7 cellular contexts compared by ENCODE assay signal in the genomic region with DNA sequence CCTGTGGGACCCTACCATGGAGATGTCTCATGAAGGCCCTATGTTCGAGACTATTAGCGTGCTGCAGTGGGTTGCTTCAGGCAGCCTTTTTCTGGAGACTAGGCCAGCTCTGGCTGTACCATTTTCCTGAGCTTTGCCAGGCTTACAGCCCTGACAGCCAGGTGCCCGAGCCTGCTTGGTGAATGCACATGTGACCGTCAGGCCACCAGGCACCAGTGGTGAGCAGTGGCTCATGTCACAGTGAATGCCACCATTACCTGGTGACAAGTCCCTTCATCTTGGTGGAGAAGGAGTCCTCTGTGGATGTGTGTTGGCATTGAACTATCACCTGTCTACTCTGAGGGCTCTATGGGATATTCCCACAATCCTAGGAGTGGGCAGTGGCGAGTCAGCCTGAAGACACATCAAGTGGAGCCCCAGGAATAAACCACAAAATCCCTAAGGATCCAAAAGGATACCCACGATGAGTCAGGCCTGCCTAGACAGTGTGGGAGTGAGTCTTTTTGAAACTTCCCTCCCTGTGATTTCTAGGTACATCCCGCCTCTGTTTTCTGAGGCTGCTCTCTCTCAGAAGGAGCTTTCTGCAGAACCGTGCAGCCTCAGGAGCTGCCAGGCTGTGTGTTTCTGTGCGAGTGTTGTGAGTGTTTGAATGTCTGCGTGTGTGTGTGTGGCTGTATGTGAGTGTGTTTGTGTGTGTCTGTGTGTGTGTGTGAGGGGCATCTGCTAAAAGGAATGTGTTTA.
DNase-seq lines count a peak whose midpoint lies in the region; TF ChIP-seq lines count a peak whose summit lies in the region.
"Not testable (repeated sequence)": the region's sequence is repeated elsewhere in the genome, so short reads cannot be mapped to it uniquely, and the experiment has no call there.

No MANE protein-coding gene starts in this region.

- not testable (repeated sequence) for H3K9me3 ChIP-seq in HEK293 (ENCODE audit: control insufficient read depth, insufficient read depth, low read depth, low read length)

- not testable (repeated sequence) for H3K36me3 ChIP-seq in HEK293 (ENCODE audit: control insufficient read depth in 2 of 2, insufficient read depth in 1 of 2, low read length in 2 of 2)

- H3K4me1 ChIP-seq in HEK293 (ENCODE audit: control insufficient read depth, insufficient read depth, low read length) = not testable (repeated sequence)

- TF ChIP-seq CTCF in HEK293 (tag by site-specific recombination; IDR thresholded peaks at IDR 0.05); fibroblast of mammary gland (conservative IDR thresholded peaks at IDR 0.05; ENCODE audit: control insufficient read depth, insufficient read depth, low read depth, low read length): not testable (repeated sequence)

- POLR2A ChIA-PET in HEK293 (lab: Yijun Ruan, JAX) = not testable (repeated sequence)

- DNase-seq in Daoy (ENCODE audit: low read depth) (peak; percentile 5), RPMI7951 (ENCODE audit: low read depth) (peak; percentile 38), fibroblast of mammary gland (ENCODE audit: low read depth) (peak; percentile 36), kidney glomerular epithelial cell (lab: John Stamatoyannopoulos, UW) (peak; percentile 18), putamen (ENCODE audit: low spot score) (peak; percentile 17), stromal cell of bone marrow (ENCODE audit: low read depth) (peak; percentile 2)

- not testable (repeated sequence) for H3K27ac ChIP-seq in HEK293 (ENCODE audit: extremely low read depth, low read depth, low read length)

- CTCF ChIA-PET in HEK293 (lab: Yijun Ruan, JAX) = not testable (repeated sequence)

- H3K4me3 ChIP-seq in HEK293 (ENCODE audit: low read depth, low read length); fibroblast of mammary gland (ENCODE audit: control insufficient read depth, low read depth, low read length): not testable (repeated sequence)

TF ChIP-seq in HEK293, 187 proteins besides CTCF, POLR2A, EP300 and RAD21:
- 0 out of 2 replicates have a peak, but pooled peaks have one; percentile 17 for TF ChIP-seq ZFHX2 (tag by site-specific recombination; conservative IDR thresholded peaks at IDR 0.05)
